ENCODE assay signal across 8 cellular contexts in genomic region chr3:5304789-5305680, GRCh38.
A peak's percentile ranks its signal among the peaks of the same experiment; 100 is the strongest.
DNase-seq lines count a peak whose midpoint lies in the region; ATAC-seq, FAIRE-seq and TF ChIP-seq lines count a peak whose summit lies in the region.

No MANE protein-coding gene starts in this region.

- H3K27me3 Mint-ChIP-seq in activated naive CD4-positive, alpha-beta T cell treated with anti-CD3 and anti-CD28 coated beads, Interleukin-2, amount 10 ng/mL, durations not matched to agents 7 days and 5 days: no peaks in the 10 kb centered on the region

- H3K27me3 ChIP-seq in right atrium auricular region (no peaks in the 10 kb centered on the region), small intestine (ENCODE audit: control insufficient read depth in 2 of 2, insufficient read depth in 2 of 2, low read length in 2 of 2) (no peaks in the 10 kb centered on the region), MG63 (no peaks in the 10 kb centered on the region)

- no peak overlapping the region for H3K4me3 Mint-ChIP-seq in activated naive CD4-positive, alpha-beta T cell treated with anti-CD3 and anti-CD28 coated beads, Interleukin-2, amount 10 ng/mL, durations not matched to agents 7 days and 5 days

- H3K4me3 ChIP-seq in right atrium auricular region (no peak overlapping the region), small intestine (ENCODE audit: low read depth in 1 of 2, low read length in 2 of 2) (no peak overlapping the region), MG63 (no peak overlapping the region)

- H3K36me3 ChIP-seq in right atrium auricular region (no peaks in the 10 kb centered on the region), small intestine (ENCODE audit: control insufficient read depth in 2 of 2, insufficient read depth in 2 of 2, low read length in 2 of 2) (no peaks in the 10 kb centered on the region), MG63 (no peaks in the 10 kb centered on the region)

- no peaks in the 10 kb centered on the region for H3K9me3 Mint-ChIP-seq in activated naive CD4-positive, alpha-beta T cell treated with anti-CD3 and anti-CD28 coated beads, Interleukin-2, amount 10 ng/mL, durations not matched to agents 7 days and 5 days

- no peaks in the 10 kb centered on the region for H3K36me3 Mint-ChIP-seq in activated naive CD4-positive, alpha-beta T cell treated with anti-CD3 and anti-CD28 coated beads, Interleukin-2, amount 10 ng/mL, durations not matched to agents 7 days and 5 days

- no peak overlapping the region for H3K27ac Mint-ChIP-seq in activated naive CD4-positive, alpha-beta T cell treated with anti-CD3 and anti-CD28 coated beads, Interleukin-2, amount 10 ng/mL, durations not matched to agents 7 days and 5 days

- peak; percentile 18 for DNase-seq in COR-L47 (lab: John Stamatoyannopoulos, UW)
- DNase-seq in GM19240 (ENCODE audit: insufficient read length, low spot score): peak; percentile 19
- DNase-seq in NCI-H82 treated with DMSO at 0.1 percent for 48 hours (lab: John Stamatoyannopoulos, UW; ENCODE audit: unreplicated experiment): peak; percentile 11
- peak; percentile 53 for DNase-seq in activated naive CD4-positive, alpha-beta T cell treated with anti-CD3 and anti-CD28 coated beads, Interleukin-2, amount 10 ng/mL, durations not matched to agents 7 days and 5 days
- DNase-seq in right atrium auricular region (ENCODE audit: low spot score): no peak
- peak; percentile 70 for DNase-seq in small intestine
- DNase-seq in MG63: no peak

- H3K27ac ChIP-seq in right atrium auricular region (no peak overlapping the region), small intestine (ENCODE audit: low read depth in 1 of 2, low read length in 1 of 2) (no peak overlapping the region)

- ATAC-seq in HG03159 (IDR thresholded peaks at IDR 0.05; ENCODE audit: unreplicated experiment): peak; percentile 86

- H3K4me1 ChIP-seq in right atrium auricular region: peaks cover 0 to 11% of the 10 kb centered on the region in 2 donors
- H3K4me1 ChIP-seq in small intestine (ENCODE audit: control insufficient read depth in 2 of 2, insufficient read depth in 1 of 2, low read depth in 1 of 2, low read length in 1 of 2): no peaks in the 10 kb centered on the region

- WGBS in small intestine, 3 donors: 26 to 41% (median 36%) methylated on average over 13 of the region's 13 CpGs

- TF ChIP-seq CTCF in right atrium auricular region (IDR thresholded peaks at IDR 0.05): peak; percentile 31 to 65

- H3K4me1 Mint-ChIP-seq in activated naive CD4-positive, alpha-beta T cell treated with anti-CD3 and anti-CD28 coated beads, Interleukin-2, amount 10 ng/mL, durations not matched to agents 7 days and 5 days: no peaks in the 10 kb centered on the region

- H3K9me3 ChIP-seq in right atrium auricular region (no peaks in the 10 kb centered on the region), small intestine (ENCODE audit: control insufficient read depth, low read depth) (no peaks in the 10 kb centered on the region), MG63 (no peaks in the 10 kb centered on the region)

- no peak for FAIRE-seq in small intestine (lab: Jason Lieb, UNC)

- CTCF ChIA-PET in activated naive CD4-positive, alpha-beta T cell treated with anti-CD3 and anti-CD28 coated beads, Interleukin-2, amount 10 ng/mL, durations not matched to agents 7 days and 5 days (lab: Charles Lee): interaction anchor here (1.3 kb wide), 1 partner anchor 122 kb away, joined by 4 read pairs; no protein-coding TSS in a partner anchor

Comparison
In these comparisons a context has a peak if more than half of its experiments do, and no peak if none do; other contexts are left out.
1. DNase-seq: peak in COR-L47 (single experiment), GM19240 (single experiment), NCI-H82 treated with DMSO at 0.1 percent for 48 hours (single experiment), activated naive CD4-positive, alpha-beta T cell treated with anti-CD3 and anti-CD28 coated beads, Interleukin-2, amount 10 ng/mL, durations not matched to agents 7 days and 5 days (single experiment) and small intestine (single experiment); none in right atrium auricular region (single experiment) and MG63 (single experiment).